25 cellular contexts compared by ENCODE assay signal in genomic region chr2:71922091-71922490, GRCh38.
DNase-seq lines count a peak whose midpoint lies in the region; ATAC-seq, FAIRE-seq and TF ChIP-seq lines count a peak whose summit lies in the region.
"Had no signal": no experiment of that assay in that cellular context is flagged by ENCODE, and none has a peak within 500 bp of the region (broad histone marks: within the 10 kb centered on the region; RNA-seq: fewer than 3 reads in every experiment).

No MANE protein-coding gene starts in this region.

- H4K91ac ChIP-seq in H9 (ENCODE audit: insufficient read length, low read depth, low read length) = no peak overlapping the region

- TF ChIP-seq POLR2A in esophagus muscularis mucosa (IDR thresholded peaks at IDR 0.05; ENCODE audit: low read depth) = no peak

- no peak for ATAC-seq in activated CD8-positive, alpha-beta memory T cell treated with anti-CD3 and anti-CD28 coated beads, Interleukin-2, amount 10 ng/mL, durations not matched to agents 7 days and 5 days
- ATAC-seq: CD8-positive, alpha-beta T cell had no signal

- TF ChIP-seq CTCF in H9 (conservative IDR thresholded peaks at IDR 0.05) (no peak), esophagus muscularis mucosa (IDR thresholded peaks at IDR 0.05) (no peak)

- H3K36me3 Mint-ChIP-seq in activated CD8-positive, alpha-beta memory T cell treated with anti-CD3 and anti-CD28 coated beads, Interleukin-2, amount 10 ng/mL, durations not matched to agents 7 days and 5 days = no peaks in the 10 kb centered on the region
- H3K36me3 Mint-ChIP-seq in H9 (ENCODE audit: insufficient read depth in 1 of 3, low read depth in 3 of 3) = peaks cover 0 to 4% (median 0%) of the 10 kb centered on the region in 3 experiments; a peak in 1 of 7 replicates
- H3K36me3 Mint-ChIP-seq: CD8-positive, alpha-beta T cell had no signal

- no peak overlapping the region for H2BK120ac ChIP-seq in H9 (ENCODE audit: low read depth, low read length, poor library complexity, severe bottlenecking)

- H3K36me3 ChIP-seq in esophagus muscularis mucosa = no peaks in the 10 kb centered on the region
- H3K36me3 ChIP-seq: SJCRH30 had no signal

- no peak overlapping the region for H2BK20ac ChIP-seq in H9 (ENCODE audit: low read depth, low read length, poor library complexity, severe bottlenecking)

- no peak overlapping the region for H3K23ac ChIP-seq in H9 (ENCODE audit: insufficient read length, low read depth, low read length)

- H3K9me3 ChIP-seq in H9 (ENCODE audit: control insufficient read depth, low read depth, low read length) (no peaks in the 10 kb centered on the region), esophagus muscularis mucosa (peaks cover 0 to 20% (median 6%) of the 10 kb centered on the region in 4 donors)

- no peak overlapping the region for H3T11ph ChIP-seq in H9 (ENCODE audit: low read length)

- no peak overlapping the region for H3K56ac ChIP-seq in H9 (ENCODE audit: insufficient read length, low read depth, low read length)

- H3K4me2 ChIP-seq in H9 (ENCODE audit: insufficient read depth, insufficient read length, low read length) = no peak overlapping the region
- H3K4me2 ChIP-seq: KMS-11 had no signal

- H4K8ac ChIP-seq in H9 (replicated peaks; ENCODE audit: insufficient read length, low read depth, low read length) = no peak overlapping the region

- H3K14ac ChIP-seq in H9 (ENCODE audit: insufficient read depth, low read length) = no peak overlapping the region

- no peak overlapping the region for H3K18ac ChIP-seq in H9 (ENCODE audit: insufficient read length, low read depth, low read length)

- H3K27ac ChIP-seq in H9 (ENCODE audit: insufficient read length, low read depth, low read length) (no peak overlapping the region), esophagus muscularis mucosa (replicated peaks in 1 of 4) (no peak overlapping the region)
- H3K27ac ChIP-seq: KMS-11, SJCRH30 had no signal

- CTCF ChIA-PET in activated CD8-positive, alpha-beta memory T cell treated with anti-CD3 and anti-CD28 coated beads, Interleukin-2, amount 10 ng/mL, durations not matched to agents 7 days and 5 days (lab: Charles Lee) = interaction anchor here (1.2 to 3.5 kb wide), 2 partner anchors 229 to 824 kb away, joined by 4 to 38 read pairs; no protein-coding TSS in a partner anchor

- no peaks in the 10 kb centered on the region for H3K23me2 ChIP-seq in H9 (ENCODE audit: insufficient read length, low read depth, low read length, poor library complexity, severe bottlenecking)

- H3K4me3 ChIP-seq in esophagus muscularis mucosa = no peak overlapping the region
- H3K4me3 ChIP-seq: SJCRH30 had no signal

- no peak overlapping the region for H2BK15ac ChIP-seq in H9 (ENCODE audit: low read depth, low read length)

- H3K9me3 Mint-ChIP-seq in activated CD8-positive, alpha-beta memory T cell treated with anti-CD3 and anti-CD28 coated beads, Interleukin-2, amount 10 ng/mL, durations not matched to agents 7 days and 5 days (ENCODE audit: low read depth) = no peaks in the 10 kb centered on the region
- H3K9me3 Mint-ChIP-seq in H9 = peaks cover 12 to 16% of the 10 kb centered on the region in 2 experiments
- H3K9me3 Mint-ChIP-seq: CD8-positive, alpha-beta T cell had no signal

- H3K4ac ChIP-seq in H9 (ENCODE audit: low read depth, low read length) = no peak overlapping the region

- no peak for FAIRE-seq in urothelium cell line (lab: Jason Lieb, UNC)
- FAIRE-seq: GM12892, GM18507, H1, RCC 7860 had no signal

- no peak overlapping the region for H3K9ac ChIP-seq in H9 (ENCODE audit: extremely low read depth, insufficient read length, low read length)
- H3K9ac ChIP-seq: KMS-11 had no signal

- no peaks in the 10 kb centered on the region for H4K20me1 ChIP-seq in H9 (ENCODE audit: control insufficient read depth, insufficient read depth, insufficient read length)

- no peak overlapping the region for H2BK5ac ChIP-seq in H9 (ENCODE audit: insufficient read length, low read length)

- H3K4me3 Mint-ChIP-seq in activated CD8-positive, alpha-beta memory T cell treated with anti-CD3 and anti-CD28 coated beads, Interleukin-2, amount 10 ng/mL, durations not matched to agents 7 days and 5 days = no peak overlapping the region
- no peak overlapping the region for H3K4me3 Mint-ChIP-seq in H9
- H3K4me3 Mint-ChIP-seq: CD8-positive, alpha-beta T cell had no signal

- no peaks in the 10 kb centered on the region for H3K27me3 ChIP-seq in H9 (ENCODE audit: insufficient read depth, low read length)
- H3K27me3 ChIP-seq in esophagus muscularis mucosa = no peaks in the 10 kb centered on the region
- H3K27me3 ChIP-seq: SJCRH30 had no signal

- H3K79me2 ChIP-seq in H9 (ENCODE audit: insufficient read depth, low read length) = no peaks in the 10 kb centered on the region

- DNase-seq in activated CD8-positive, alpha-beta memory T cell treated with anti-CD3 and anti-CD28 coated beads, Interleukin-2, amount 10 ng/mL, durations not matched to agents 7 days and 5 days = peak; percentile 26
- DNase-seq in activated CD8-positive, alpha-beta memory T cell treated with anti-CD3 and anti-CD28 coated beads for 24 hours = no peak
- peak; percentile 17 for DNase-seq in H9
- peak; percentile 38 for DNase-seq in islet precursor cell
- peak; percentile 2 for DNase-seq in urothelium cell line (ENCODE audit: low spot score)
- no peak for DNase-seq in stimulated activated CD4-positive, alpha-beta T cell treated with anti-CD3 and anti-CD28 coated beads, Interleukin-4, amount 100 ng/mL, for 24 hours
- DNase-seq in esophagus muscularis mucosa (ENCODE audit: extremely low spot score) = no peak
- DNase-seq: 8988T, AML-193, C1 segment of cervical spinal cord, DND-41, IMR-90, NCI-H1105, NCI-H2081, NCI-H2171, NCI-H345, NCI-H524 treated with DMSO at 0.1 percent for 48 hours, OCI-M1, SJCRH30 had no signal

- TF ChIP-seq EP300 in esophagus muscularis mucosa (IDR thresholded peaks at IDR 0.05) = no peak

- H2AK5ac ChIP-seq in H9 (ENCODE audit: insufficient read length, low read length) = no peak overlapping the region

- peaks cover 9% of the 10 kb centered on the region for H3K27me3 Mint-ChIP-seq in activated CD8-positive, alpha-beta memory T cell treated with anti-CD3 and anti-CD28 coated beads, Interleukin-2, amount 10 ng/mL, durations not matched to agents 7 days and 5 days
- peaks cover 11% of the 10 kb centered on the region for H3K27me3 Mint-ChIP-seq in H9 (ENCODE audit: low read depth)

- H3K4me1 Mint-ChIP-seq in activated CD8-positive, alpha-beta memory T cell treated with anti-CD3 and anti-CD28 coated beads, Interleukin-2, amount 10 ng/mL, durations not matched to agents 7 days and 5 days = no peaks in the 10 kb centered on the region
- no peaks in the 10 kb centered on the region for H3K4me1 Mint-ChIP-seq in H9

- intact Hi-C loops in esophagus muscularis mucosa (cut with DNase I) = loop anchor here (5.0 to 10.0 kb wide), 3 partner anchors 377 to 823 kb away; no protein-coding TSS in a partner anchor

- H4K5ac ChIP-seq in H9 (ENCODE audit: insufficient read length, low read depth, low read length) = no peak overlapping the region

- no peaks in the 10 kb centered on the region for H3K4me1 ChIP-seq in H9 (ENCODE audit: insufficient read depth, low read length)
- H3K4me1 ChIP-seq in esophagus muscularis mucosa = no peaks in the 10 kb centered on the region
- H3K4me1 ChIP-seq: SJCRH30 had no signal

- H3K79me1 ChIP-seq in H9 (ENCODE audit: insufficient read depth, low read depth, low read length, poor library complexity, severe bottlenecking) = no peaks in the 10 kb centered on the region

- no peak overlapping the region for H2BK12ac ChIP-seq in H9 (ENCODE audit: insufficient read length, low read depth, low read length)

- no peak overlapping the region for H2AFZ ChIP-seq in H9 (ENCODE audit: low read length)

- no CpG with 5 or more reads among the region's 2 CpGs for WGBS in H9 (ENCODE audit: extremely low coverage, insufficient read length, low lambda C conversion rate)
- WGBS in esophagus muscularis mucosa = 100% methylated on average over 2 of the region's 2 CpGs

- H3K27ac Mint-ChIP-seq in activated CD8-positive, alpha-beta memory T cell treated with anti-CD3 and anti-CD28 coated beads, Interleukin-2, amount 10 ng/mL, durations not matched to agents 7 days and 5 days = no peak overlapping the region
- H3K27ac Mint-ChIP-seq in H9 = no peak overlapping the region
- H3K27ac Mint-ChIP-seq: CD8-positive, alpha-beta T cell had no signal

Comparison
In these comparisons a context has a peak if more than half of its experiments do, and no peak if none do; other contexts are left out.
1. DNase-seq: peak in activated CD8-positive, alpha-beta memory T cell treated with anti-CD3 and anti-CD28 coated beads, Interleukin-2, amount 10 ng/mL, durations not matched to agents 7 days and 5 days (single experiment), H9 (single experiment), islet precursor cell (single experiment) and urothelium cell line (single experiment); none in activated CD8-positive, alpha-beta memory T cell treated with anti-CD3 and anti-CD28 coated beads for 24 hours (single experiment), stimulated activated CD4-positive, alpha-beta T cell treated with anti-CD3 and anti-CD28 coated beads, Interleukin-4, amount 100 ng/mL, for 24 hours (single experiment) and esophagus muscularis mucosa (single experiment).